13 cellular contexts compared by ENCODE assay signal in the genomic region with DNA sequence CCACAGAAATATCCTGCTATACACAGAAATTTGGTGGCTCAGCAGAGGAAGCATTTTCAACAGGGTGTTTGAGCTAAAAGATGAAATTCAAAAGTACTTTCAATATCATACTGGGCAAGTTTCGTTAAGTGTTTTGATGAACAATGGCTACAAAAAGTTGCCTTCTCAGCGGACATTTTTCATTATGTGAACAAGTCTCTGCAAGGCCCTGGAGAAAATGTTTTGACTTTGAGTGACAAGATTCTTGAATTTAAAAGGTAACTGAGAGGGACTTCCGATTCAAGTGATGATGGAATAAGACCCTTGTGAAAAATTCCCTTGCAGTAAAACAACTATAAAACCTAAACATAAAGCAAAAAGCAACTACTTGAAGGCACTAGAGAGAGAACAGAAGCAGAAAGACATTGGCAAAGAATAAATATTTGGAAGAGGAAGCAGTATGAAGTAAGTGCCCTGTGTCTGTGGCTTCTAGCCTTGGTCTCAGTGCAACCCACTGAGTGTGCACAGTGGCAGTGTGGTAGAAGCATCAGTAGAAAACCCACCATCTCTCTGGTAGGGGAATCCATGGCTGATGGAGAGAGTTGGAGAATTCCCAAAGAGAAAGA.
A peak's percentile ranks its signal among the peaks of the same experiment; 100 is the strongest.
DNase-seq lines count a peak whose midpoint lies in the region; ATAC-seq and TF ChIP-seq lines count a peak whose summit lies in the region.
"Had no signal": no experiment of that assay in that cellular context is flagged by ENCODE, and none has a peak within 500 bp of the region (broad histone marks: within the 10 kb centered on the region; RNA-seq: fewer than 3 reads in every experiment).

No MANE protein-coding gene starts in this region.

- peaks cover 3 to 9% of the 10 kb centered on the region in 2 donors for H3K36me3 Mint-ChIP-seq in CD4-positive, alpha-beta memory T cell

- H3K9me3 Mint-ChIP-seq in CD4-positive, alpha-beta memory T cell: peaks cover 2 to 49% (median 33%) of the 10 kb centered on the region in 8 donors

- CTCF ChIA-PET in CD4-positive, alpha-beta memory T cell (lab: Charles Lee; ENCODE audit: partially characterized antibody): interaction anchor here (1.4 kb wide), 1 partner anchor 170 kb away, joined by 4 read pairs; no protein-coding TSS in a partner anchor

- intact Hi-C loops in CD4-positive, alpha-beta memory T cell (cut with micrococcal nuclease): no loop called here

- no peak for TF ChIP-seq CTCF in RWPE2 (IDR thresholded peaks at IDR 0.05; ENCODE audit: poor library complexity, severe bottlenecking)

- H3K36me3 ChIP-seq in CD4-positive, alpha-beta memory T cell (ENCODE audit: insufficient read depth, low read length): no peaks in the 10 kb centered on the region
- no peaks in the 10 kb centered on the region for H3K36me3 ChIP-seq in RWPE2 (ENCODE audit: low read depth)
- H3K36me3 ChIP-seq: HAP-1 had no signal

- no peaks in the 10 kb centered on the region for H3K27me3 ChIP-seq in CD4-positive, alpha-beta memory T cell (ENCODE audit: insufficient read depth, low read length)
- H3K27me3 ChIP-seq in RWPE2 (ENCODE audit: insufficient read depth, poor library complexity, severe bottlenecking): no peaks in the 10 kb centered on the region
- H3K27me3 ChIP-seq: body of pancreas had no signal

- H3K27ac Mint-ChIP-seq in CD4-positive, alpha-beta memory T cell: peak overlapping the region; percentile 45 to 88 (median 83)
- H3K27ac Mint-ChIP-seq: progenitor cell of endocrine pancreas had no signal

- H3K27me3 Mint-ChIP-seq in CD4-positive, alpha-beta memory T cell: peaks cover 3 to 12% of the 10 kb centered on the region in 2 donors
- H3K27me3 Mint-ChIP-seq: progenitor cell of endocrine pancreas had no signal

- peak overlapping the region in 3 of 8 donors; percentile 36 to 51 (median 36) for H3K4me3 Mint-ChIP-seq in CD4-positive, alpha-beta memory T cell

- H3K4me1 ChIP-seq in CD4-positive, alpha-beta memory T cell (ENCODE audit: insufficient read depth, low read length): peaks cover 26% of the 10 kb centered on the region
- H3K4me1 ChIP-seq in RWPE2 (ENCODE audit: insufficient read depth, poor library complexity, severe bottlenecking): peaks cover 24% of the 10 kb centered on the region
- H3K4me1 ChIP-seq: body of pancreas, HAP-1 had no signal

- POLR2A ChIA-PET in CD4-positive, alpha-beta memory T cell (lab: Charles Lee; ENCODE audit: partially characterized antibody): interaction anchor here (2.1 kb wide), 1 partner anchor 63 kb away, joined by 9 read pairs; a partner anchor contains a TSS

- DNase-seq in CD4-positive, alpha-beta memory T cell: no peak
- no peak for DNase-seq in RWPE2 (ENCODE audit: low spot score)
- no peak for DNase-seq in epithelial cell of prostate (ENCODE audit: low read depth, low spot score)
- DNase-seq in NCI-H2196 (lab: John Stamatoyannopoulos, UW; ENCODE audit: unreplicated experiment): no peak
- no peak for DNase-seq in HK-2 (ENCODE audit: unreplicated experiment)
- no peak for DNase-seq in HCEC 1CT
- no peak for DNase-seq in mucosa of gallbladder (ENCODE audit: low spot score)
- DNase-seq: left colon, NCI-H2029 treated with DMSO at 0.1 percent for 48 hours had no signal

- peaks cover 15 to 29% (median 22%) of the 10 kb centered on the region in 4 donors for H3K4me1 Mint-ChIP-seq in CD4-positive, alpha-beta memory T cell

- H3K27ac ChIP-seq in CD4-positive, alpha-beta memory T cell (ENCODE audit: low read depth, low read length): no peak overlapping the region
- H3K27ac ChIP-seq in RWPE2 (ENCODE audit: poor library complexity, severe bottlenecking): peak overlapping the region; percentile 42
- H3K27ac ChIP-seq in epithelial cell of prostate: peak overlapping the region; percentile 88
- H3K27ac ChIP-seq: body of pancreas had no signal

- ATAC-seq in GM19455 (IDR thresholded peaks at IDR 0.05; ENCODE audit: unreplicated experiment): peak; percentile 27
- no peak for ATAC-seq in RWPE2 (ENCODE audit: low read depth)
- ATAC-seq: body of pancreas, left colon had no signal

- H3K9me3 ChIP-seq in CD4-positive, alpha-beta memory T cell (ENCODE audit: control insufficient read depth in 1 of 2, low read length in 2 of 2): no peaks in the 10 kb centered on the region
- peaks cover 11% of the 10 kb centered on the region for H3K9me3 ChIP-seq in RWPE2 (ENCODE audit: severe bottlenecking)
- H3K9me3 ChIP-seq: HAP-1 had no signal

- no peak overlapping the region for H3K4me3 ChIP-seq in CD4-positive, alpha-beta memory T cell (ENCODE audit: low read length in 2 of 2)
- H3K4me3 ChIP-seq in RWPE2 (ENCODE audit: severe bottlenecking): no peak overlapping the region
- H3K4me3 ChIP-seq: body of pancreas, HAP-1 had no signal
